1 cellular context compared by ENCODE assay signal in genomic region chr5:109826-110225, GRCh38.
TF ChIP-seq lines count a peak whose summit lies in the region.

No MANE protein-coding gene starts in this region.

TF ChIP-seq in HEK293, 187 proteins besides CTCF, POLR2A, EP300 and RAD21 (continued from another document):
- TF ChIP-seq ZNF571 (tag by site-specific recombination; IDR thresholded peaks at IDR 0.05), result no peak
- TF ChIP-seq ZSCAN4 (tag by site-specific recombination; IDR thresholded peaks at IDR 0.05), result 0 out of 2 replicates have a peak, but pooled peaks have one; percentile 0
